8 cellular contexts compared by ENCODE assay signal in genomic region chr6:26003102-26003694, GRCh38. TPM values are rescaled to one million over a fixed set of nuclear protein-coding genes. Genes with fewer than 3 reads are reported as not detected.
DNase-seq lines count a peak whose midpoint lies in the region; ATAC-seq and TF ChIP-seq lines count a peak whose summit lies in the region.

No MANE protein-coding gene starts in this region.

- peaks cover 2% of the 10 kb centered on the region for H3K36me3 Mint-ChIP-seq in T-helper 17 cell (ENCODE audit: low read depth)

- H3K27ac ChIP-seq in left lung, result no peak overlapping the region

- DNase-seq in NCI-H510A treated with DMSO at 0.1 percent for 48 hours (lab: John Stamatoyannopoulos, UW) (peak; percentile 56), NCI-H510A (lab: John Stamatoyannopoulos, UW) (no peak), MG63 (peak; percentile 19), T-helper 17 cell (peak in 2 of 3 donors; percentile 14 to 44), cerebellar cortex (ENCODE audit: low spot score) (peak; percentile 63), left lung (no peak), superior temporal gyrus (ENCODE audit: extremely low spot score) (peak; percentile 78), HuH-7.5 (ENCODE audit: low spot score) (no peak)

- intact Hi-C loops in left lung (cut with DNase I), result no loop called here

- H3K4me3 ChIP-seq in MG63 (no peak overlapping the region), left lung (no peak overlapping the region)

- H3K27ac Mint-ChIP-seq in T-helper 17 cell, result no peak overlapping the region

- no peak overlapping the region for H3K4me3 Mint-ChIP-seq in T-helper 17 cell

- ATAC-seq in T-helper 17 cell (peak; percentile 61), left lung (peak; percentile 88)

- peaks cover 12% of the 10 kb centered on the region for H3K4me1 Mint-ChIP-seq in T-helper 17 cell

- H3K27me3 Mint-ChIP-seq in T-helper 17 cell, result no peaks in the 10 kb centered on the region

- no peaks in the 10 kb centered on the region for H3K9me3 ChIP-seq in MG63
- H3K9me3 ChIP-seq in T-helper 17 cell (ENCODE audit: control insufficient read depth, low read length, poor library complexity, severe bottlenecking), result no peaks in the 10 kb centered on the region
- no peaks in the 10 kb centered on the region for H3K9me3 ChIP-seq in left lung

- peak; percentile 74 to 76 for TF ChIP-seq CTCF in left lung (IDR thresholded peaks at IDR 0.05)

- peaks cover 0 to 8% of the 10 kb centered on the region in 2 donors for H3K4me1 ChIP-seq in left lung

- H3K27me3 ChIP-seq in MG63, result no peaks in the 10 kb centered on the region
- H3K27me3 ChIP-seq in left lung, result no peaks in the 10 kb centered on the region

- no peaks in the 10 kb centered on the region for H3K36me3 ChIP-seq in MG63
- H3K36me3 ChIP-seq in left lung, result peaks cover 0 to 20% of the 10 kb centered on the region in 2 donors

RNA-seq across cellular contexts. Expression of gene TRIM38, which starts 40.6 kb away (rescaled TPM):
- 1.4 and 1.8 TPM in 2 replicates for total RNA-seq in MG63 (2014; rRNA removed; shearing (Covaris generic); ENCODE audit: low replicate concordance)
- total RNA-seq in T-helper 17 cell, result 10 to 100 TPM; 17.5 to 19.9 TPM
- total RNA-seq in left lung, result 10 to 100 TPM; 13.1 to 15.9 TPM

Comparison
In these comparisons a context has a peak if more than half of its experiments do, and no peak if none do; other contexts are left out.
1. DNase-seq: peak in NCI-H510A treated with DMSO at 0.1 percent for 48 hours (single experiment), MG63 (single experiment), T-helper 17 cell (2 of 3), cerebellar cortex (single experiment) and superior temporal gyrus (single experiment); none in NCI-H510A (single experiment), left lung (0 of 2) and HuH-7.5 (single experiment).